ENCODE assay signal across 8 cellular contexts in the genomic region with DNA sequence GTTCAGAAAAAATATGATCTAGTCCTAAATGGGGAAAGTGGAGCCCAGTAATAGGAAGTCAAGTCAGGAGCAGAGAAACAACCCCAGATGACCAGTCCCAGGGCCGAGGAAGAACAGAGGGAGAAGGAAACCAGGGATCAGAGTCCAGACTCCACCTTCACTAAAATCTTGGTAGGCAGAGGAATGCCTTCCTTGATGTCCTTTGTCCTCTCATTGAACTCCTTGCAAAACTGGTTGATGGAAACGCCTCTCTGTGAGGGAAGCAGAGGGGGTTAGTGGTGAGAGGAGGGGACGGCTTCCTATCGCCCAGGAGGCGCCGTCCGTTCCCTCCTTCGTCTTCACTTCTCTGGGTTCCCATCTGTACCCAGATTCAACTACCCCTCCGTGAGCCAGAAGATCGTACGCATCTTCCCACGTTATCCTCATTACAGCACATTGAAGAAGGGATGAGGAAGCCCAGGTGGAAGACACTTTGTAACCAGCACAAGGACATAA. TPM values are rescaled to one million over a fixed set of nuclear protein-coding genes. Genes with fewer than 3 reads are reported as not detected.
DNase-seq lines count a peak whose midpoint lies in the region; ATAC-seq and TF ChIP-seq lines count a peak whose summit lies in the region.

No MANE protein-coding gene starts in this region.

- H3K27ac Mint-ChIP-seq in Caco-2 (ENCODE audit: unreplicated experiment) (peak overlapping the region; percentile 100), endothelial cell (ENCODE audit: unreplicated experiment) (peak overlapping the region; percentile 80)

- H3K36me3 ChIP-seq in Caco-2 (ENCODE audit: control insufficient read depth, insufficient read depth, low read length) (peaks cover 7% of the 10 kb centered on the region), NT2/D1 (ENCODE audit: insufficient read depth, insufficient read length, low read length) (peaks cover 32% of the 10 kb centered on the region), neutrophil (peaks cover 7% of the 10 kb centered on the region)

- peak overlapping the region; percentile 93 for H3K9ac ChIP-seq in NT2/D1 (ENCODE audit: insufficient read length, low read depth)

- TSS peak; percentile 44 for BruUV-seq in Caco-2 (replicated peaks; lab: Mats Ljungman, UMichigan)

- H3K27me3 Mint-ChIP-seq in Caco-2 (ENCODE audit: insufficient read depth, unreplicated experiment) (no peaks in the 10 kb centered on the region), endothelial cell (ENCODE audit: unreplicated experiment) (peaks cover 9% of the 10 kb centered on the region)

- H3K27me3 ChIP-seq in Caco-2 (replicated peaks; ENCODE audit: control insufficient read depth, insufficient read depth, low read length) (no peaks in the 10 kb centered on the region), NT2/D1 (ENCODE audit: insufficient read depth, insufficient read length) (no peaks in the 10 kb centered on the region), neutrophil (no peaks in the 10 kb centered on the region)

- peak overlapping the region; percentile 89 for H3K27ac ChIP-seq in neutrophil

- peaks cover 60% of the 10 kb centered on the region for H3K36me3 Mint-ChIP-seq in Caco-2 (ENCODE audit: insufficient read depth, unreplicated experiment)
- peaks cover 11% of the 10 kb centered on the region for H3K36me3 Mint-ChIP-seq in endothelial cell (ENCODE audit: low read depth, unreplicated experiment)

- POLR2A ChIA-PET in Caco-2 (lab: Charles Lee) = interaction anchor here (0.6 to 1.7 kb wide), 8 partner anchors 17 to 802 kb away, joined by 3 to 57 read pairs (median 7); a partner anchor contains a TSS

- H3K9me3 Mint-ChIP-seq in Caco-2 (ENCODE audit: unreplicated experiment) (peaks cover 7% of the 10 kb centered on the region), endothelial cell (ENCODE audit: unreplicated experiment) (no peaks in the 10 kb centered on the region)

- H3K9me3 ChIP-seq in Caco-2 (peaks cover 3% of the 10 kb centered on the region; the same call in 1 of the 2 replicates), NT2/D1 (ENCODE audit: insufficient read depth, low read length) (peaks cover 9% of the 10 kb centered on the region; the same call in 1 of the 2 replicates), neutrophil (no peaks in the 10 kb centered on the region)

- intact Hi-C loops in Caco-2 (cut with micrococcal nuclease; ENCODE audit: unreplicated experiment) = loop anchor here (1.0 to 2.0 kb wide), 3 partner anchors 17 to 42 kb away; a partner anchor contains a TSS

- peaks cover 17% of the 10 kb centered on the region for H3K4me1 ChIP-seq in Caco-2
- peaks cover 3% of the 10 kb centered on the region for H3K4me1 ChIP-seq in NT2/D1 (ENCODE audit: insufficient read depth, insufficient read length)
- peaks cover 16 to 18% of the 10 kb centered on the region in 2 experiments for H3K4me1 ChIP-seq in neutrophil (ENCODE audit: control insufficient read depth in 1 of 2, insufficient read depth in 1 of 2, low read depth in 1 of 2, low read length in 1 of 2)

- DNase-seq in Caco-2 = peak; percentile 52 to 67
- no peak for DNase-seq in NT2/D1 (ENCODE audit: low read depth, low spot score)
- DNase-seq in endothelial cell (ENCODE audit: low spot score) = no peak
- no peak for DNase-seq in epidermal melanocyte (ENCODE audit: insufficient read length, low spot score)
- no peak for DNase-seq in NCI-H1092 (lab: John Stamatoyannopoulos, UW)
- DNase-seq in stimulated activated CD4-positive, alpha-beta T cell treated with anti-CD3 and anti-CD28 coated beads, Interleukin-4, amount 100 ng/mL, for 24 hours = no peak

- no peak for ATAC-seq in GM18867 (IDR thresholded peaks at IDR 0.05; ENCODE audit: unreplicated experiment)

- TF ChIP-seq CTCF in Caco-2 (IDR thresholded peaks at IDR 0.05; ENCODE audit: insufficient read depth in 1 of 2, low read depth in 1 of 2, low read length in 1 of 2, severe bottlenecking in 1 of 2, unreplicated experiment in 1 of 2) (no peak), endothelial cell (IDR thresholded peaks at IDR 0.05; ENCODE audit: unreplicated experiment) (no peak), neutrophil (IDR thresholded peaks at IDR 0.05) (no peak)

- CTCF ChIA-PET in Caco-2 (lab: Charles Lee) = interaction anchor here (0.6 to 1.7 kb wide), 22 partner anchors 9 to 919 kb away, joined by 3 to 65 read pairs (median 8); a partner anchor contains a TSS

- peak overlapping the region; percentile 81 for H3K4me3 ChIP-seq in Caco-2 (ENCODE audit: low read depth, low read length)
- H3K4me3 ChIP-seq in NT2/D1 (ENCODE audit: insufficient read length, low read depth) = peak overlapping the region; percentile 94
- H3K4me3 ChIP-seq in neutrophil (ENCODE audit: low read depth in 1 of 2, low read length in 1 of 2) = peak overlapping the region; percentile 84 to 93

- H3K4me3 Mint-ChIP-seq in Caco-2 (ENCODE audit: unreplicated experiment) (peak overlapping the region; percentile 100), endothelial cell (ENCODE audit: unreplicated experiment) (peak overlapping the region; percentile 94)

- peaks cover 24% of the 10 kb centered on the region for H3K4me1 Mint-ChIP-seq in Caco-2 (ENCODE audit: low read depth, unreplicated experiment)
- H3K4me1 Mint-ChIP-seq in endothelial cell (ENCODE audit: unreplicated experiment) = peaks cover 9% of the 10 kb centered on the region

RNA-seq across cellular contexts. Expression of a gene that starts 0.6 kb away (rescaled TPM):
- 201 and 206 TPM in 2 replicates for total RNA-seq in Caco-2 (2022)
- 73.0 TPM for total RNA-seq in endothelial cell (ENCODE audit: unreplicated experiment)

RNA-seq across cellular contexts. Expression of a gene that starts 17.2 kb away (rescaled TPM):
- total RNA-seq in Caco-2 (2022) = not detected in 2 replicates
- total RNA-seq in endothelial cell (ENCODE audit: unreplicated experiment) = not detected

RNA-seq across cellular contexts. Expression of a gene that starts 28.6 kb away (rescaled TPM):
- 21.0 and 21.1 TPM in 2 replicates for total RNA-seq in Caco-2 (2022)
- 2.0 TPM for total RNA-seq in endothelial cell (ENCODE audit: unreplicated experiment)

RNA-seq across cellular contexts. Expression of a gene that starts 42.2 kb away (rescaled TPM):
- total RNA-seq in Caco-2 (2022) = 106 TPM in 2 replicates
- total RNA-seq in endothelial cell (ENCODE audit: unreplicated experiment) = 41.3 TPM

Comparison
In these comparisons a context has a peak if more than half of its experiments do, and no peak if none do; other contexts are left out.
1. DNase-seq: peak in Caco-2 (2 of 2); none in NT2/D1 (single experiment), endothelial cell (single experiment), epidermal melanocyte (single experiment), NCI-H1092 (single experiment) and stimulated activated CD4-positive, alpha-beta T cell treated with anti-CD3 and anti-CD28 coated beads, Interleukin-4, amount 100 ng/mL, for 24 hours (single experiment).
2. Peak in every context shown above with its lines, with median percentiles within 50 percentile points of each other: H3K4me3 ChIP-seq.